26 cellular contexts compared by ENCODE assay signal in the genomic region with DNA sequence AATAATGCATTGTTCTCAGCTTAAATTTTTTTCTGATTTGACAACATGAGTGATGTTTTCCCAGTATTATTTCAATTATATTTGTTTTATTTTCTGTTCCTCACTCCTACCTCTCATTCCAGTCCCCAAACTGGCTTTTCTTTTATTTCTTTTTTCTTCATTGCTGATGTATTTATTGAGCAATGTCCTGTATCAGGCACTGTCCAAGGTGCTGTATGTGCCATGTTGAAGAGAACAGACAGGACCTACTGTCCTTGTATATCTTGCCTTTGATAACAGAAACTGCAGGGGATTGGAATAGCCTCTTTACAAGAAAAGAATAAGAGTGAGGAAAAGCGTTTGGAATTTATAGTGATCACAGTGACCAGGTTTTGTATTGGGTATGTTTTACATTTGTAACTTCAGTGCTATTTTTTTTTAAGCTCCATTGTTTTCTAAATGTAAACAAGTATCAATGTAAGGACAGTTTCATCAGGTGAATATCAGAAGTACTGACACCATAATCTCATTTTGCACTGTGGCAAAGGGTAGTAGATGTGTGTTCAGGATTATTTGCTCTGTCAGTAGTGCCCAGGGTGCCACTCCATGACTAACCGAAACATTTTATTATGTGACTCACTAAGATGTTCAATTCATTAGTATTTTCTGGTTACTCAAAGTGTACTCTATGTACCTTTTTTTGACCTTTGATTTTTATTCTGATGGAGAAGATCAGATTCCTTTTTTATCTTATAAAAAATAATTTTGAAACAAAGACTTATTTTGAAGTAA. TPM values are rescaled to one million over a fixed set of nuclear protein-coding genes. Genes with fewer than 3 reads are reported as not detected.
DNase-seq lines count a peak whose midpoint lies in the region; ATAC-seq and TF ChIP-seq lines count a peak whose summit lies in the region.
"Had no signal": no experiment of that assay in that cellular context is flagged by ENCODE, and none has a peak within 500 bp of the region (broad histone marks: within the 10 kb centered on the region; RNA-seq: fewer than 3 reads in every experiment).

No MANE protein-coding gene starts in this region.

- H3K9ac ChIP-seq in liver (ENCODE audit: low read depth in 1 of 2, low read length in 2 of 2), result no peak overlapping the region

- H2AFZ ChIP-seq in GM23338, result no peak overlapping the region

- no peaks in the 10 kb centered on the region for H3K9me2 ChIP-seq in GM23338 (ENCODE audit: insufficient read depth)

- H3K79me2 ChIP-seq in GM23338 (replicated peaks; ENCODE audit: insufficient read depth), result no peaks in the 10 kb centered on the region

- no peak overlapping the region for H3K27ac Mint-ChIP-seq in GM23338
- H3K27ac Mint-ChIP-seq: activated naive CD4-positive, alpha-beta T cell treated with anti-CD3 and anti-CD28 coated beads, Interleukin-2, amount 50 U/mL, for 72 hours; mesothelial cell of epicardium; natural killer cell treated with Interleukin-12 subunit alpha and Interleukin-12 subunit beta and Interleukin-15 and Interleukin-18, amount 100 ng/mL, for 72 hours had no signal

- H3K9me3 ChIP-seq in liver (ENCODE audit: control insufficient read depth in 4 of 4, low read length in 3 of 4), result peaks cover 0 to 4% (median 1%) of the 10 kb centered on the region in 4 donors
- H3K9me3 ChIP-seq: gastroesophageal sphincter, ovary, right atrium auricular region, upper lobe of right lung had no signal

- ATAC-seq in GM23338 (no peak), GM21576 (IDR thresholded peaks at IDR 0.05; ENCODE audit: unreplicated experiment) (no peak), GM19452 (IDR thresholded peaks at IDR 0.05; ENCODE audit: unreplicated experiment) (no peak)
- ATAC-seq: activated naive CD4-positive, alpha-beta T cell treated with anti-CD3 and anti-CD28 coated beads, Interleukin-2, amount 50 U/mL, for 72 hours; gastroesophageal sphincter; natural killer cell treated with Interleukin-12 subunit alpha and Interleukin-12 subunit beta and Interleukin-15 and Interleukin-18, amount 100 ng/mL, for 72 hours; upper lobe of right lung had no signal

- no peaks in the 10 kb centered on the region for H3K27me3 Mint-ChIP-seq in GM23338 (ENCODE audit: insufficient read depth, low read depth, poor library complexity)
- H3K27me3 Mint-ChIP-seq: natural killer cell treated with Interleukin-12 subunit alpha and Interleukin-12 subunit beta and Interleukin-15 and Interleukin-18, amount 100 ng/mL, for 72 hours had no signal

- H3K36me3 Mint-ChIP-seq in GM23338 (ENCODE audit: low read depth), result peaks cover 8% of the 10 kb centered on the region; the same call in 2 of the 3 replicates

- TF ChIP-seq CTCF in GM23338 (conservative IDR thresholded peaks at IDR 0.05; ENCODE audit: low read depth in 2 of 2) (no peak), liver (IDR thresholded peaks at IDR 0.05; ENCODE audit: low read depth, low read length, missing input control) (no peak)

- H3K9me3 Mint-ChIP-seq in GM23338, result peaks cover 3% of the 10 kb centered on the region; the same call in 2 of the 3 replicates
- H3K9me3 Mint-ChIP-seq: natural killer cell treated with Interleukin-12 subunit alpha and Interleukin-12 subunit beta and Interleukin-15 and Interleukin-18, amount 100 ng/mL, for 72 hours had no signal

- H3K4me3 Mint-ChIP-seq in GM23338, result no peak overlapping the region
- H3K4me3 Mint-ChIP-seq: mesothelial cell of epicardium; natural killer cell treated with Interleukin-12 subunit alpha and Interleukin-12 subunit beta and Interleukin-15 and Interleukin-18, amount 100 ng/mL, for 72 hours had no signal

- H3K4me3 ChIP-seq in GM23338 (no peak overlapping the region), liver (ENCODE audit: low read depth in 1 of 3, low read length in 3 of 3) (no peak overlapping the region)
- H3K4me3 ChIP-seq: gastroesophageal sphincter, ovary, right atrium auricular region, upper lobe of right lung had no signal

- no peaks in the 10 kb centered on the region for H3K4me1 Mint-ChIP-seq in GM23338
- H3K4me1 Mint-ChIP-seq: mesothelial cell of epicardium had no signal

- H3K27me3 ChIP-seq in GM23338 (ENCODE audit: insufficient read depth), result no peaks in the 10 kb centered on the region
- H3K27me3 ChIP-seq in liver (ENCODE audit: control insufficient read depth in 4 of 4, insufficient read depth in 4 of 4, low read length in 3 of 4), result no peaks in the 10 kb centered on the region
- H3K27me3 ChIP-seq: gastroesophageal sphincter, ovary, right atrium auricular region, upper lobe of right lung had no signal

- WGBS in liver, result 91% methylated on average over 2 of the region's 2 CpGs

- H3K36me3 ChIP-seq in GM23338 (ENCODE audit: insufficient read depth) (peaks cover 20% of the 10 kb centered on the region), liver (ENCODE audit: control insufficient read depth in 4 of 4, insufficient read depth in 3 of 4, low read depth in 1 of 4, low read length in 3 of 4) (peaks cover 1 to 22% (median 15%) of the 10 kb centered on the region in 4 donors)
- H3K36me3 ChIP-seq: ovary had no signal

- DNase-seq in GM23338 (ENCODE audit: low spot score), result peak; percentile 4
- DNase-seq in RPMI7951 (ENCODE audit: low read depth), result peak; percentile 5
- no peak for DNase-seq in epithelial cell of prostate (ENCODE audit: low read depth, low spot score)
- DNase-seq in activated CD4-positive, alpha-beta T cell treated with anti-CD3 and anti-CD28 coated beads for 1 hour, result no peak
- no peak for DNase-seq in GM03348 (ENCODE audit: low spot score)
- DNase-seq: activated CD4-positive, CD25-positive, alpha-beta regulatory T cell treated with anti-CD3 and anti-CD28 coated beads, Interleukin-2, amount 50 U/mL, for 72 hours; COR-L47; DMS79 treated with DMSO at 0.1 percent for 48 hours; KBM-7; NCI-H1048; NCI-H2029 treated with DMSO at 0.1 percent for 48 hours; NCI-H446; NK-92 treated with Interleukin-12 subunit alpha and Interleukin-12 subunit beta, amount 100 ng/mL, for 24 hours; ovary; RPMI8226; stimulated activated CD8-positive, alpha-beta memory T cell treated with anti-CD3 and anti-CD28 coated beads, Interleukin-4, amount 100 ng/mL, for 48 hours; T1000; upper lobe of right lung had no signal

- H3K27ac ChIP-seq in GM23338 (ENCODE audit: low read depth) (no peak overlapping the region), epithelial cell of prostate (peak overlapping the region; percentile 9), liver (ENCODE audit: low read depth in 1 of 2, low read length in 2 of 2) (no peak overlapping the region)
- H3K27ac ChIP-seq: gastroesophageal sphincter, ovary, right atrium auricular region, upper lobe of right lung had no signal

- H4K20me1 ChIP-seq in GM23338 (replicated peaks; ENCODE audit: insufficient read depth), result no peaks in the 10 kb centered on the region

- H3F3A ChIP-seq in GM23338 (replicated peaks; ENCODE audit: low read depth), result no peaks in the 10 kb centered on the region

- H3K4me2 ChIP-seq in GM23338, result no peak overlapping the region

- TF ChIP-seq RAD21 in liver (IDR thresholded peaks at IDR 0.05), result no peak

- no peaks in the 10 kb centered on the region for H3K4me1 ChIP-seq in GM23338 (ENCODE audit: insufficient read depth)
- H3K4me1 ChIP-seq in liver (ENCODE audit: control insufficient read depth in 4 of 4, insufficient read depth in 4 of 4, low read length in 3 of 4), result no peaks in the 10 kb centered on the region
- H3K4me1 ChIP-seq: gastroesophageal sphincter, right atrium auricular region, upper lobe of right lung had no signal

TF ChIP-seq in GM23338, 12 proteins besides CTCF, POLR2A, EP300 and RAD21 (continues in another document):
- no peak for TF ChIP-seq POLR2AphosphoS5 (IDR thresholded peaks at IDR 0.05; ENCODE audit: low read depth)

TF ChIP-seq in liver, 16 proteins besides CTCF, POLR2A, EP300 and RAD21:
- TF ChIP-seq, protein P1, sequence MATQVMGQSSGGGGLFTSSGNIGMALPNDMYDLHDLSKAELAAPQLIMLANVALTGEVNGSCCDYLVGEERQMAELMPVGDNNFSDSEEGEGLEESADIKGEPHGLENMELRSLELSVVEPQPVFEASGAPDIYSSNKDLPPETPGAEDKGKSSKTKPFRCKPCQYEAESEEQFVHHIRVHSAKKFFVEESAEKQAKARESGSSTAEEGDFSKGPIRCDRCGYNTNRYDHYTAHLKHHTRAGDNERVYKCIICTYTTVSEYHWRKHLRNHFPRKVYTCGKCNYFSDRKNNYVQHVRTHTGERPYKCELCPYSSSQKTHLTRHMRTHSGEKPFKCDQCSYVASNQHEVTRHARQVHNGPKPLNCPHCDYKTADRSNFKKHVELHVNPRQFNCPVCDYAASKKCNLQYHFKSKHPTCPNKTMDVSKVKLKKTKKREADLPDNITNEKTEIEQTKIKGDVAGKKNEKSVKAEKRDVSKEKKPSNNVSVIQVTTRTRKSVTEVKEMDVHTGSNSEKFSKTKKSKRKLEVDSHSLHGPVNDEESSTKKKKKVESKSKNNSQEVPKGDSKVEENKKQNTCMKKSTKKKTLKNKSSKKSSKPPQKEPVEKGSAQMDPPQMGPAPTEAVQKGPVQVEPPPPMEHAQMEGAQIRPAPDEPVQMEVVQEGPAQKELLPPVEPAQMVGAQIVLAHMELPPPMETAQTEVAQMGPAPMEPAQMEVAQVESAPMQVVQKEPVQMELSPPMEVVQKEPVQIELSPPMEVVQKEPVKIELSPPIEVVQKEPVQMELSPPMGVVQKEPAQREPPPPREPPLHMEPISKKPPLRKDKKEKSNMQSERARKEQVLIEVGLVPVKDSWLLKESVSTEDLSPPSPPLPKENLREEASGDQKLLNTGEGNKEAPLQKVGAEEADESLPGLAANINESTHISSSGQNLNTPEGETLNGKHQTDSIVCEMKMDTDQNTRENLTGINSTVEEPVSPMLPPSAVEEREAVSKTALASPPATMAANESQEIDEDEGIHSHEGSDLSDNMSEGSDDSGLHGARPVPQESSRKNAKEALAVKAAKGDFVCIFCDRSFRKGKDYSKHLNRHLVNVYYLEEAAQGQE (IDR thresholded peaks at IDR 0.05), result peak; percentile 95
- TF ChIP-seq HNF4A (conservative IDR thresholded peaks at IDR 0.05) (no peak), JUND (IDR thresholded peaks at IDR 0.05) (no peak)
TF ChIP-seq in liver: peak in this region for 1.

RNA-seq across cellular contexts. Expression of a gene that starts 15.6 kb away (rescaled TPM):
- 48.5 and 52.1 TPM in 2 replicates for total RNA-seq in GM23338 (2014; rRNA removed; shearing (Covaris generic))
- polyA plus RNA-seq in GM23338 (2016; fragmentation: Nextera tagmentation; extraction: Ambion mirVana) (16.3 and 16.6 TPM in 2 replicates), liver (10 to 100 TPM; 22.5 to 23.7 TPM)
- total RNA-seq in RPMI7951 (2014; rRNA removed; shearing (Covaris generic)), result 36.2 and 48.9 TPM in 2 replicates
- 10 to 100 TPM; 23.6 to 50.0 TPM for total RNA-seq in liver

RNA-seq across cellular contexts. Expression of a gene that starts 41.1 kb away (rescaled TPM):
- 15.1 and 20.5 TPM in 2 replicates for total RNA-seq in GM23338 (2014; rRNA removed; shearing (Covaris generic))
- 17.9 and 23.0 TPM in 2 replicates for polyA plus RNA-seq in GM23338 (2016; fragmentation: Nextera tagmentation; extraction: Ambion mirVana)
- total RNA-seq in RPMI7951 (2014; rRNA removed; shearing (Covaris generic)), result 27.5 and 28.1 TPM in 2 replicates
- total RNA-seq in liver, result 10 to 100 TPM in 1 of 2 donors, 1 to 10 TPM in 1; 6.5 to 18.9 TPM
- 10 to 100 TPM in 1 of 2 donors, 1 to 10 TPM in 1; 7.2 to 17.3 TPM for polyA plus RNA-seq in liver

Comparison
In these comparisons a context has a peak if more than half of its experiments do, and no peak if none do; other contexts are left out.
1. DNase-seq: peak in GM23338 (single experiment) and RPMI7951 (single experiment); none in epithelial cell of prostate (single experiment), activated CD4-positive, alpha-beta T cell treated with anti-CD3 and anti-CD28 coated beads for 1 hour (single experiment) and GM03348 (single experiment).